Comparison of ENCODE assay signal across 19 cellular contexts in genomic region chr1:48710318-48710717, GRCh38.
DNase-seq lines count a peak whose midpoint lies in the region; ATAC-seq, FAIRE-seq and TF ChIP-seq lines count a peak whose summit lies in the region.
"Had no signal": no experiment of that assay in that cellular context is flagged by ENCODE, and none has a peak within 500 bp of the region (broad histone marks: within the 10 kb centered on the region; RNA-seq: fewer than 3 reads in every experiment).

No MANE protein-coding gene starts in this region.

- H3K23me2 ChIP-seq in H1 (ENCODE audit: low read depth, low read length): no peaks in the 10 kb centered on the region

- DNase-seq in activated naive CD4-positive, alpha-beta T cell treated with anti-CD3 and anti-CD28 coated beads, Interleukin-2, amount 50 U/mL, for 72 hours (ENCODE audit: low spot score in 2 of 2): no peak
- no peak for DNase-seq in activated naive CD4-positive, alpha-beta T cell treated with anti-CD3 and anti-CD28 coated beads, Interleukin-2, amount 10 ng/mL, durations not matched to agents 7 days and 5 days
- DNase-seq in H1 (ENCODE audit: low read depth in 1 of 2, low spot score in 2 of 2) (peak; percentile 10 to 56), iPS-NIHi7 (ENCODE audit: extremely low spot score) (peak; percentile 46), GM03348 (ENCODE audit: low spot score) (no peak), NCI-H526 treated with DMSO at 0.1 percent for 48 hours (lab: John Stamatoyannopoulos, UW) (no peak), sciatic nerve (ENCODE audit: low spot score) (no peak)
- DNase-seq: DND-41, HCEC 1CT, Karpas-422, NCI-H1436, NCI-H2081, NCI-H524 treated with DMSO at 0.1 percent for 48 hours, Peyer's patch had no signal

- peak overlapping the region; percentile 12 to 14 for H3K27ac Mint-ChIP-seq in activated naive CD4-positive, alpha-beta T cell treated with anti-CD3 and anti-CD28 coated beads, Interleukin-2, amount 50 U/mL, for 72 hours
- H3K27ac Mint-ChIP-seq in activated naive CD4-positive, alpha-beta T cell treated with anti-CD3 and anti-CD28 coated beads, Interleukin-2, amount 10 ng/mL, durations not matched to agents 7 days and 5 days: no peak overlapping the region
- H3K27ac Mint-ChIP-seq: B cell, IgD-negative memory B cell had no signal

- H3K79me1 ChIP-seq in H1 (ENCODE audit: low read depth, low read length): no peaks in the 10 kb centered on the region

- H3K14ac ChIP-seq in H1 (ENCODE audit: insufficient read length): no peak overlapping the region

- H2BK12ac ChIP-seq in H1 (ENCODE audit: low read depth, low read length): no peak overlapping the region

- no peak for TF ChIP-seq CTCF in H1 (IDR thresholded peaks at IDR 0.05; ENCODE audit: control extremely low read depth in 1 of 3, insufficient read depth in 1 of 3, low read depth in 1 of 3, low read length in 3 of 3)

- no peak overlapping the region for H4K8ac ChIP-seq in H1 (ENCODE audit: extremely low read depth, insufficient read depth, low read length)

- POLR2A ChIA-PET in H1 (lab: Charles Lee; ENCODE audit: partially characterized antibody): interaction anchor here (0.8 kb wide), 1 partner anchor 65 kb away, joined by 3 read pairs; no protein-coding TSS in a partner anchor

- 34% methylated on average over 2 of the region's 2 CpGs; no CpG with 5 or more reads in 1 of the 2 experiments for WGBS in H1 (ENCODE audit: extremely low coverage in 1 of 2, insufficient coverage in 1 of 2, insufficient read length in 1 of 2, insufficient replicate concordance in 2 of 2, low coverage in 1 of 2, low lambda C conversion rate in 2 of 2, missing lambda C conversion rate in 1 of 2), 2 experiments

- H3K4me1 Mint-ChIP-seq in activated naive CD4-positive, alpha-beta T cell treated with anti-CD3 and anti-CD28 coated beads, Interleukin-2, amount 10 ng/mL, durations not matched to agents 7 days and 5 days: no peaks in the 10 kb centered on the region
- H3K4me1 Mint-ChIP-seq: B cell, IgD-negative memory B cell had no signal

- peak overlapping the region; percentile 68 for H3K27ac ChIP-seq in H1 (ENCODE audit: low read depth, low read length)
- H3K27ac ChIP-seq: HL-60, Peyer's patch, SK-N-MC had no signal

- H3K27me3 ChIP-seq in H1 (replicated peaks in 1 of 4; ENCODE audit: control insufficient read depth in 3 of 4, extremely low read depth in 1 of 4, insufficient read depth in 3 of 4, low read length in 3 of 4): no peaks in the 10 kb centered on the region
- H3K27me3 ChIP-seq: Peyer's patch had no signal

- no peak overlapping the region for H4K5ac ChIP-seq in H1 (ENCODE audit: insufficient read length, low read depth, low read length)

- no peak overlapping the region for H2BK20ac ChIP-seq in H1 (ENCODE audit: low read length)

- peaks cover 7% of the 10 kb centered on the region for H3K27me3 Mint-ChIP-seq in activated naive CD4-positive, alpha-beta T cell treated with anti-CD3 and anti-CD28 coated beads, Interleukin-2, amount 10 ng/mL, durations not matched to agents 7 days and 5 days
- H3K27me3 Mint-ChIP-seq: B cell, IgD-negative memory B cell had no signal

- TF ChIP-seq RAD21 in H1 (IDR thresholded peaks at IDR 0.05 in 1 of 2, conservative IDR thresholded peaks at IDR 0.05 in 1 of 2; ENCODE audit: low read depth in 2 of 2, low read length in 2 of 2): no peak

- H2AFZ ChIP-seq in H1 (ENCODE audit: low read length): peak overlapping the region; percentile 90

- no peaks in the 10 kb centered on the region for H3K36me3 ChIP-seq in H1 (ENCODE audit: control insufficient read depth in 2 of 4, insufficient read depth in 4 of 4, low read length in 3 of 4)
- H3K36me3 ChIP-seq: Peyer's patch had no signal

- no peak overlapping the region for H3K23ac ChIP-seq in H1 (ENCODE audit: insufficient read length)

- H3K9me3 Mint-ChIP-seq in activated naive CD4-positive, alpha-beta T cell treated with anti-CD3 and anti-CD28 coated beads, Interleukin-2, amount 50 U/mL, for 72 hours: no peaks in the 10 kb centered on the region
- no peaks in the 10 kb centered on the region for H3K9me3 Mint-ChIP-seq in activated naive CD4-positive, alpha-beta T cell treated with anti-CD3 and anti-CD28 coated beads, Interleukin-2, amount 10 ng/mL, durations not matched to agents 7 days and 5 days
- H3K9me3 Mint-ChIP-seq: IgD-negative memory B cell had no signal

- H3K56ac ChIP-seq in H1 (replicated peaks; ENCODE audit: insufficient read length, low read depth, low read length): no peak overlapping the region

- peak overlapping the region; percentile 94 for H2BK120ac ChIP-seq in H1 (replicated peaks; ENCODE audit: low read depth, low read length)

- H2AK5ac ChIP-seq in H1 (ENCODE audit: low read depth, low read length): no peak overlapping the region

- ATAC-seq in activated naive CD4-positive, alpha-beta T cell treated with anti-CD3 and anti-CD28 coated beads, Interleukin-2, amount 50 U/mL, for 72 hours: no peak
- no peak for ATAC-seq in sciatic nerve
- ATAC-seq: Right ventricle myocardium inferior had no signal

- H3K9me3 ChIP-seq in H1 (ENCODE audit: insufficient read depth in 2 of 2, low read depth in 1 of 2, low read length in 1 of 2): no peaks in the 10 kb centered on the region
- H3K9me3 ChIP-seq: Peyer's patch had no signal

- CTCF ChIA-PET in activated naive CD4-positive, alpha-beta T cell treated with anti-CD3 and anti-CD28 coated beads, Interleukin-2, amount 10 ng/mL, durations not matched to agents 7 days and 5 days (lab: Charles Lee): interaction anchor here (1.9 kb wide), 1 partner anchor 14 kb away, joined by 5 read pairs; no protein-coding TSS in a partner anchor
- CTCF ChIA-PET in H1 (lab: Charles Lee; ENCODE audit: partially characterized antibody): interaction anchor here (1.0 to 4.1 kb wide), 5 partner anchors 12 to 137 kb away, joined by 4 to 28 read pairs (median 10); no protein-coding TSS in a partner anchor

- 0 out of 3 replicates have a peak, but pooled peaks of 1 of the 2 experiments have one; percentile 40 for TF ChIP-seq POLR2A in H1 (IDR thresholded peaks at IDR 0.05; ENCODE audit: control extremely low read depth in 1 of 2, low read depth in 2 of 2, low read length in 2 of 2)

- H2BK5ac ChIP-seq in H1 (ENCODE audit: low read depth, low read length): no peak overlapping the region

- H4K20me1 ChIP-seq in H1 (replicated peaks in 1 of 2; ENCODE audit: control insufficient read depth in 1 of 2, insufficient read depth in 2 of 2, low read length in 2 of 2): no peaks in the 10 kb centered on the region

- no peak overlapping the region; a peak in 1 of 7 replicates for H3K9ac ChIP-seq in H1 (replicated peaks in 1 of 4; ENCODE audit: extremely low read depth in 1 of 4, low read depth in 3 of 4, low read length in 3 of 4)

- intact Hi-C loops in sciatic nerve (cut with DNase I): no loop called here

- TF ChIP-seq EP300 in H1 (IDR thresholded peaks at IDR 0.05; ENCODE audit: borderline replicate concordance in 1 of 2, low read depth in 2 of 2, low read length in 2 of 2): no peak; a peak in 1 of 3 replicates

- H3K79me2 ChIP-seq in H1 (ENCODE audit: control insufficient read depth in 1 of 2, insufficient read depth in 2 of 2, low read length in 2 of 2): no peaks in the 10 kb centered on the region

- H3K4me2 ChIP-seq in H1 (ENCODE audit: insufficient read depth in 1 of 2, low read depth in 2 of 2, low read length in 2 of 2): peak overlapping the region; percentile 39 to 61; a peak in 3 of 4 replicates

- H3K4me3 ChIP-seq in H1 (ENCODE audit: extremely low read depth in 1 of 4, insufficient read depth in 2 of 4, low read depth in 3 of 4, low read length in 4 of 4): peak overlapping the region in 1 of 4 experiments; percentile 14; a peak in 2 of 8 replicates
- H3K4me3 ChIP-seq: Peyer's patch, SK-N-MC had no signal

- no peak overlapping the region for H3K4ac ChIP-seq in H1 (replicated peaks; ENCODE audit: insufficient read length, low read depth, low read length)

- peak overlapping the region; percentile 92 for H4K91ac ChIP-seq in H1 (replicated peaks; ENCODE audit: insufficient read length, low read length)

- no peak overlapping the region for H2BK15ac ChIP-seq in H1 (ENCODE audit: low read length)

- peaks cover 3 to 13% (median 7%) of the 10 kb centered on the region in 4 experiments; a peak in 6 of 7 replicates for H3K4me1 ChIP-seq in H1 (replicated peaks in 1 of 4; ENCODE audit: control insufficient read depth in 3 of 4, insufficient read depth in 4 of 4, low read length in 3 of 4)
- H3K4me1 ChIP-seq: Peyer's patch had no signal

- no peaks in the 10 kb centered on the region for H3K36me3 Mint-ChIP-seq in activated naive CD4-positive, alpha-beta T cell treated with anti-CD3 and anti-CD28 coated beads, Interleukin-2, amount 50 U/mL, for 72 hours
- no peaks in the 10 kb centered on the region for H3K36me3 Mint-ChIP-seq in activated naive CD4-positive, alpha-beta T cell treated with anti-CD3 and anti-CD28 coated beads, Interleukin-2, amount 10 ng/mL, durations not matched to agents 7 days and 5 days
- H3K36me3 Mint-ChIP-seq: IgD-negative memory B cell had no signal

- no peak overlapping the region for H3K4me3 Mint-ChIP-seq in activated naive CD4-positive, alpha-beta T cell treated with anti-CD3 and anti-CD28 coated beads, Interleukin-2, amount 10 ng/mL, durations not matched to agents 7 days and 5 days
- H3K4me3 Mint-ChIP-seq: B cell, IgD-negative memory B cell had no signal

- peak overlapping the region; percentile 44; the same call in 1 of the 2 replicates for H3K18ac ChIP-seq in H1 (ENCODE audit: extremely low read depth, low read length)

- peak; percentile 81 for FAIRE-seq in H1 (lab: Jason Lieb, UNC)

TF ChIP-seq in H1, 55 proteins besides CTCF, POLR2A, EP300 and RAD21 (continues in another document):
- no peak for TF ChIP-seq JUN (IDR thresholded peaks at IDR 0.05; ENCODE audit: low read depth, low read length)
- TF ChIP-seq NANOG (IDR thresholded peaks at IDR 0.05; ENCODE audit: insufficient read depth, low read depth, low read length, poor library complexity, severe bottlenecking): peak; percentile 88
- peak; percentile 58 for TF ChIP-seq MAX (IDR thresholded peaks at IDR 0.05)
- TF ChIP-seq, protein P1, sequence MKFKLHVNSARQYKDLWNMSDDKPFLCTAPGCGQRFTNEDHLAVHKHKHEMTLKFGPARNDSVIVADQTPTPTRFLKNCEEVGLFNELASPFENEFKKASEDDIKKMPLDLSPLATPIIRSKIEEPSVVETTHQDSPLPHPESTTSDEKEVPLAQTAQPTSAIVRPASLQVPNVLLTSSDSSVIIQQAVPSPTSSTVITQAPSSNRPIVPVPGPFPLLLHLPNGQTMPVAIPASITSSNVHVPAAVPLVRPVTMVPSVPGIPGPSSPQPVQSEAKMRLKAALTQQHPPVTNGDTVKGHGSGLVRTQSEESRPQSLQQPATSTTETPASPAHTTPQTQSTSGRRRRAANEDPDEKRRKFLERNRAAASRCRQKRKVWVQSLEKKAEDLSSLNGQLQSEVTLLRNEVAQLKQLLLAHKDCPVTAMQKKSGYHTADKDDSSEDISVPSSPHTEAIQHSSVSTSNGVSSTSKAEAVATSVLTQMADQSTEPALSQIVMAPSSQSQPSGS (IDR thresholded peaks at IDR 0.05; ENCODE audit: low read length): 0 out of 2 replicates have a peak, but pooled peaks have one; percentile 57
- peak in 1 of 2 experiments; percentile 54 for TF ChIP-seq BCL11A (IDR thresholded peaks at IDR 0.05; ENCODE audit: low read depth in 2 of 2, low read length in 2 of 2)

Comparison
In these comparisons a context has a peak if more than half of its experiments do, and no peak if none do; other contexts are left out.
1. DNase-seq: peak in H1 (2 of 2) and iPS-NIHi7 (single experiment); none in activated naive CD4-positive, alpha-beta T cell treated with anti-CD3 and anti-CD28 coated beads, Interleukin-2, amount 50 U/mL, for 72 hours (0 of 2), activated naive CD4-positive, alpha-beta T cell treated with anti-CD3 and anti-CD28 coated beads, Interleukin-2, amount 10 ng/mL, durations not matched to agents 7 days and 5 days (single experiment), GM03348 (single experiment), NCI-H526 treated with DMSO at 0.1 percent for 48 hours (single experiment) and sciatic nerve (single experiment).